ENCODE assay signal across 13 cellular contexts in genomic region chr1:16967095-16967567, GRCh38. TPM values are rescaled to one million over a fixed set of nuclear protein-coding genes. Genes with fewer than 3 reads are reported as not detected.
A peak's percentile ranks its signal among the peaks of the same experiment; 100 is the strongest.
DNase-seq lines count a peak whose midpoint lies in the region; ATAC-seq and TF ChIP-seq lines count a peak whose summit lies in the region.
"Had no signal": no experiment of that assay in that cellular context is flagged by ENCODE, and none has a peak within 500 bp of the region (broad histone marks: within the 10 kb centered on the region; RNA-seq: fewer than 3 reads in every experiment).

No MANE protein-coding gene starts in this region.

- no peak overlapping the region for H2BK5ac ChIP-seq in H9 (ENCODE audit: insufficient read length, low read length)

- no peak overlapping the region for H3K23ac ChIP-seq in H9 (ENCODE audit: insufficient read length, low read depth, low read length)

- no peak overlapping the region for H2AK5ac ChIP-seq in H9 (ENCODE audit: insufficient read length, low read length)

- H3K27ac Mint-ChIP-seq in H9 = 0 out of 7 replicates have a peak overlapping the region, but pooled peaks of 1 of the 3 experiments have one; percentile 34
- H3K27ac Mint-ChIP-seq: activated naive CD8-positive, alpha-beta T cell; T-helper 17 cell had no signal

- no peak for TF ChIP-seq CTCF in ascending aorta (IDR thresholded peaks at IDR 0.05)
- TF ChIP-seq CTCF in heart left ventricle (IDR thresholded peaks at IDR 0.05) = no peak
- no peak for TF ChIP-seq CTCF in H9 (conservative IDR thresholded peaks at IDR 0.05)

- H2AFZ ChIP-seq in H9 (ENCODE audit: low read length) = no peak overlapping the region

- H3K36me3 Mint-ChIP-seq in H9 (ENCODE audit: insufficient read depth in 1 of 3, low read depth in 3 of 3) = peaks cover 23 to 47% (median 33%) of the 10 kb centered on the region in 3 experiments

- DNase-seq in HT1080 (ENCODE audit: low read depth) = peak; percentile 39
- no peak for DNase-seq in ascending aorta (ENCODE audit: low spot score in 2 of 2)
- peak; percentile 68 to 84 (median 77) for DNase-seq in heart left ventricle
- DNase-seq in skeletal muscle cell (ENCODE audit: low read depth) = peak; percentile 43
- DNase-seq in H9 = no peak
- DNase-seq in NCI-H2171 treated with DMSO at 0.1 percent for 48 hours (lab: John Stamatoyannopoulos, UW) = no peak
- DNase-seq: activated CD8-positive, alpha-beta memory T cell treated with anti-CD3 and anti-CD28 coated beads for 24 hours; kidney; T-helper 17 cell; trophoblast cell had no signal

- H3K27me3 ChIP-seq in ascending aorta (no peaks in the 10 kb centered on the region), heart left ventricle (no peaks in the 10 kb centered on the region), H9 (ENCODE audit: insufficient read depth, low read length) (no peaks in the 10 kb centered on the region)

- H4K5ac ChIP-seq in H9 (ENCODE audit: insufficient read length, low read depth, low read length) = no peak overlapping the region

- H3K27me3 Mint-ChIP-seq in H9 (ENCODE audit: low read depth) = no peaks in the 10 kb centered on the region
- H3K27me3 Mint-ChIP-seq: activated naive CD8-positive, alpha-beta T cell; T-helper 17 cell had no signal

- no peak overlapping the region for H3K18ac ChIP-seq in H9 (ENCODE audit: insufficient read length, low read depth, low read length)

- ATAC-seq in heart left ventricle (peak; percentile 44 to 83 (median 69)), HG03097 (IDR thresholded peaks at IDR 0.05; ENCODE audit: low FRiP score, unreplicated experiment) (no peak), GM18498 (IDR thresholded peaks at IDR 0.05; ENCODE audit: unreplicated experiment) (no peak)
- ATAC-seq: T-helper 17 cell had no signal

- no peak overlapping the region for H2BK12ac ChIP-seq in H9 (ENCODE audit: insufficient read length, low read depth, low read length)

- H3K9me3 ChIP-seq in ascending aorta = no peaks in the 10 kb centered on the region
- H3K9me3 ChIP-seq in heart left ventricle = no peaks in the 10 kb centered on the region
- H3K9me3 ChIP-seq in H9 (ENCODE audit: control insufficient read depth, low read depth, low read length) = no peaks in the 10 kb centered on the region

- H3K9me3 Mint-ChIP-seq in H9 = no peaks in the 10 kb centered on the region

- H3K79me1 ChIP-seq in H9 (ENCODE audit: insufficient read depth, low read depth, low read length, poor library complexity, severe bottlenecking) = no peaks in the 10 kb centered on the region

- H3K23me2 ChIP-seq in H9 (ENCODE audit: insufficient read length, low read depth, low read length, poor library complexity, severe bottlenecking) = no peaks in the 10 kb centered on the region

- H3K56ac ChIP-seq in H9 (ENCODE audit: insufficient read length, low read depth, low read length) = no peak overlapping the region

- peaks cover 11 to 17% of the 10 kb centered on the region in 2 donors for H3K36me3 ChIP-seq in ascending aorta
- peaks cover 0 to 32% (median 10%) of the 10 kb centered on the region in 9 donors for H3K36me3 ChIP-seq in heart left ventricle

- H3K79me2 ChIP-seq in H9 (ENCODE audit: insufficient read depth, low read length) = no peaks in the 10 kb centered on the region

- no peak overlapping the region for H3T11ph ChIP-seq in H9 (ENCODE audit: low read length)

- H3K4me1 ChIP-seq in ascending aorta = peaks cover 16 to 25% of the 10 kb centered on the region in 2 donors
- H3K4me1 ChIP-seq in heart left ventricle = peaks cover 0 to 18% (median 10%) of the 10 kb centered on the region in 12 donors
- H3K4me1 ChIP-seq in H9 (ENCODE audit: insufficient read depth, low read length) = no peaks in the 10 kb centered on the region

- H3K4me1 Mint-ChIP-seq in H9 = peaks cover 4 to 14% of the 10 kb centered on the region in 2 experiments

- H4K20me1 ChIP-seq in H9 (ENCODE audit: control insufficient read depth, insufficient read depth, insufficient read length) = no peaks in the 10 kb centered on the region

- TF ChIP-seq POLR2A in heart left ventricle (IDR thresholded peaks at IDR 0.05) = no peak

- no peak overlapping the region for H3K9ac ChIP-seq in H9 (ENCODE audit: extremely low read depth, insufficient read length, low read length)

- H2BK20ac ChIP-seq in H9 (ENCODE audit: low read depth, low read length, poor library complexity, severe bottlenecking) = no peak overlapping the region

- no peak overlapping the region for H3K4me2 ChIP-seq in H9 (ENCODE audit: insufficient read depth, insufficient read length, low read length)

- H3K14ac ChIP-seq in H9 (ENCODE audit: insufficient read depth, low read length) = no peak overlapping the region

- H2BK15ac ChIP-seq in H9 (ENCODE audit: low read depth, low read length) = no peak overlapping the region

- H4K8ac ChIP-seq in H9 (replicated peaks; ENCODE audit: insufficient read length, low read depth, low read length) = no peak overlapping the region

- H3K4me3 ChIP-seq in ascending aorta = no peak overlapping the region
- no peak overlapping the region for H3K4me3 ChIP-seq in heart left ventricle
- H3K4me3 ChIP-seq in skeletal muscle cell (ENCODE audit: low read depth, low read length) = no peak overlapping the region

- H3K27ac ChIP-seq in ascending aorta (peak overlapping the region; percentile 49 to 54), heart left ventricle (peak overlapping the region in 5 of 12 donors; percentile 2 to 34 (median 22)), H9 (ENCODE audit: insufficient read length, low read depth, low read length) (no peak overlapping the region)

- H3K4me3 Mint-ChIP-seq in H9 = no peak overlapping the region
- H3K4me3 Mint-ChIP-seq: activated naive CD8-positive, alpha-beta T cell; T-helper 17 cell had no signal

- no peak overlapping the region for H2BK120ac ChIP-seq in H9 (ENCODE audit: low read depth, low read length, poor library complexity, severe bottlenecking)

- intact Hi-C loops in ascending aorta (cut with DNase I) (no loop called here), heart left ventricle (cut with DNase I) (loop anchor here in 2 of 10 donors (5.0 to 10.0 kb wide), 2 partner anchors 45 to 48 kb away; partner anchors contain the start of gene ATP13A2 (in 2 of the 2))

- 15 to 31% (median 25%) methylated on average over 7 of the region's 7 CpGs for WGBS in heart left ventricle, 4 donors
- no CpG with 5 or more reads among the region's 7 CpGs for WGBS in H9 (ENCODE audit: extremely low coverage, insufficient read length, low lambda C conversion rate)

- no peak overlapping the region for H3K4ac ChIP-seq in H9 (ENCODE audit: low read depth, low read length)

- H4K91ac ChIP-seq in H9 (ENCODE audit: insufficient read length, low read depth, low read length) = no peak overlapping the region

RNA-seq across cellular contexts. Expression of gene MFAP2, which starts 13.3 kb away (rescaled TPM):
- total RNA-seq in HT1080 (2014; rRNA removed; shearing (Covaris generic)) = not detected in 2 replicates
- 0.09 and 1.2 TPM in 2 replicates for polyA plus RNA-seq in HT1080 (2015; cell fraction: cytosol; rRNA removed)
- polyA plus RNA-seq in HT1080 (2015; cell fraction: nucleus; rRNA removed) = 0.66 and 1.3 TPM in 2 replicates
- 26.3 TPM for total RNA-seq in ascending aorta
- total RNA-seq in heart left ventricle = 10 to 100 TPM in 2 of 9 donors, 1 to 10 TPM in 7; 1.2 to 13.0 (median 2.3) TPM
- polyA plus RNA-seq in heart left ventricle = 1 to 10 TPM; 1.4 to 8.7 TPM
- 146 and 152 TPM in 2 replicates for total RNA-seq in H9 (2021)
- total RNA-seq: T-helper 17 cell had no signal

RNA-seq across cellular contexts. Expression of gene ATP13A2, which starts 44.6 kb away (rescaled TPM):
- total RNA-seq in HT1080 (2014; rRNA removed; shearing (Covaris generic)) = 34.8 and 46.9 TPM in 2 replicates
- polyA plus RNA-seq in HT1080 (2015; cell fraction: cytosol; rRNA removed) = 46.6 and 48.5 TPM in 2 replicates
- 34.2 and 46.5 TPM in 2 replicates for polyA plus RNA-seq in HT1080 (2015; cell fraction: nucleus; rRNA removed)
- 39.2 TPM for total RNA-seq in ascending aorta
- 10 to 100 TPM in 8 of 9 donors, 1 to 10 TPM in 1; 7.3 to 37.2 (median 15.6) TPM for total RNA-seq in heart left ventricle
- polyA plus RNA-seq in heart left ventricle = 10 to 100 TPM in 1 of 2 donors, 1 to 10 TPM in 1; 7.6 to 27.5 TPM
- 53.6 and 62.0 TPM in 2 replicates for total RNA-seq in H9 (2021)

RNA-seq across cellular contexts. Expression of gene CROCC, which starts 45.4 kb away (rescaled TPM):
- 13.2 and 14.3 TPM in 2 replicates for total RNA-seq in HT1080 (2014; rRNA removed; shearing (Covaris generic))
- 4.6 and 6.9 TPM in 2 replicates for polyA plus RNA-seq in HT1080 (2015; cell fraction: cytosol; rRNA removed)
- 45.3 and 49.2 TPM in 2 replicates for polyA plus RNA-seq in HT1080 (2015; cell fraction: nucleus; rRNA removed)
- total RNA-seq in ascending aorta (27.0 TPM), heart left ventricle (10 to 100 TPM in 3 of 9 donors, 1 to 10 TPM in 6; 3.9 to 12.5 (median 6.7) TPM), H9 (2021) (40.2 and 40.7 TPM in 2 replicates)
- 10 to 100 TPM in 1 of 2 donors, 1 to 10 TPM in 1; 7.6 to 17.0 TPM for polyA plus RNA-seq in heart left ventricle

Comparison
In these comparisons a context has a peak if more than half of its experiments do, and no peak if none do; other contexts are left out.
1. DNase-seq: peak in HT1080 (single experiment), heart left ventricle (5 of 5) and skeletal muscle cell (single experiment); none in ascending aorta (0 of 2), H9 (single experiment) and NCI-H2171 treated with DMSO at 0.1 percent for 48 hours (single experiment).
2. ATAC-seq: peak in heart left ventricle (4 of 4); none in HG03097 (single experiment) and GM18498 (single experiment).